In the genomic region with DNA sequence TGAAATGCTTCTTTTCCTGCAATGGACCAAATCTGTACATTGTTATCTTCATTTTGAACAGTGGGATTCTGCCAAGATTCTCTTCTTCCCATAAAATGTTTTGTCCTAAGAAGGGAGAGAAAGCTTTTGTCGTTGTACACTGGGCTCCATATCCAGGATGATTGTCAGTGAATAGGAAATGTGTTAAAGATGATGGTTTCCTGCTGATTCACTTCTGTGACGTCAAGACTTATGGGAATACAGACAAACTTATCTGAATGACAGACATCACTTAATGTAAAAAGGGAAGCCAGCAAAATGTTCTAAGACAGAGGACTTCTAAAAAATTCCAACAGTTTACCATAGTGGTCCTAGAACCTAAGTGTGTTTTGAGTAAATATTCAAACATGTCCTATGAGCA, we compare ENCODE assay signal across 1 cellular context.
A peak's percentile ranks its signal among the peaks of the same experiment; 100 is the strongest.
TF ChIP-seq lines count a peak whose summit lies in the region.

No MANE protein-coding gene starts in this region.

TF ChIP-seq in HepG2, 621 proteins besides CTCF, POLR2A, EP300 and RAD21 (continued from another document):
- TF ChIP-seq CREB1 (IDR thresholded peaks at IDR 0.05), result peak; percentile 82
- TF ChIP-seq CREB1 (CRISPR knock-in tag; IDR thresholded peaks at IDR 0.05), result no peak
- no peak for TF ChIP-seq ZSCAN31 (CRISPR knock-in tag; IDR thresholded peaks at IDR 0.05; ENCODE audit: low read depth)
- TF ChIP-seq PRPF4 (IDR thresholded peaks at IDR 0.05; ENCODE audit: low read depth, low read length, poor library complexity, severe bottlenecking), result no peak
- TF ChIP-seq, protein P1, sequence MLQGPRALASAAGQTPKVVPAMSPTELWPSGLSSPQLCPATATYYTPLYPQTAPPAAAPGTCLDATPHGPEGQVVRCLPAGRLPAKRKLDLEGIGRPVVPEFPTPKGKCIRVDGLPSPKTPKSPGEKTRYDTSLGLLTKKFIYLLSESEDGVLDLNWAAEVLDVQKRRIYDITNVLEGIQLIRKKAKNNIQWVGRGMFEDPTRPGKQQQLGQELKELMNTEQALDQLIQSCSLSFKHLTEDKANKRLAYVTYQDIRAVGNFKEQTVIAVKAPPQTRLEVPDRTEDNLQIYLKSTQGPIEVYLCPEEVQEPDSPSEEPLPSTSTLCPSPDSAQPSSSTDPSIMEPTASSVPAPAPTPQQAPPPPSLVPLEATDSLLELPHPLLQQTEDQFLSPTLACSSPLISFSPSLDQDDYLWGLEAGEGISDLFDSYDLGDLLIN (CRISPR knock-in tag; IDR thresholded peaks at IDR 0.05; ENCODE audit: borderline replicate concordance), result no peak
- TF ChIP-seq, protein P2, sequence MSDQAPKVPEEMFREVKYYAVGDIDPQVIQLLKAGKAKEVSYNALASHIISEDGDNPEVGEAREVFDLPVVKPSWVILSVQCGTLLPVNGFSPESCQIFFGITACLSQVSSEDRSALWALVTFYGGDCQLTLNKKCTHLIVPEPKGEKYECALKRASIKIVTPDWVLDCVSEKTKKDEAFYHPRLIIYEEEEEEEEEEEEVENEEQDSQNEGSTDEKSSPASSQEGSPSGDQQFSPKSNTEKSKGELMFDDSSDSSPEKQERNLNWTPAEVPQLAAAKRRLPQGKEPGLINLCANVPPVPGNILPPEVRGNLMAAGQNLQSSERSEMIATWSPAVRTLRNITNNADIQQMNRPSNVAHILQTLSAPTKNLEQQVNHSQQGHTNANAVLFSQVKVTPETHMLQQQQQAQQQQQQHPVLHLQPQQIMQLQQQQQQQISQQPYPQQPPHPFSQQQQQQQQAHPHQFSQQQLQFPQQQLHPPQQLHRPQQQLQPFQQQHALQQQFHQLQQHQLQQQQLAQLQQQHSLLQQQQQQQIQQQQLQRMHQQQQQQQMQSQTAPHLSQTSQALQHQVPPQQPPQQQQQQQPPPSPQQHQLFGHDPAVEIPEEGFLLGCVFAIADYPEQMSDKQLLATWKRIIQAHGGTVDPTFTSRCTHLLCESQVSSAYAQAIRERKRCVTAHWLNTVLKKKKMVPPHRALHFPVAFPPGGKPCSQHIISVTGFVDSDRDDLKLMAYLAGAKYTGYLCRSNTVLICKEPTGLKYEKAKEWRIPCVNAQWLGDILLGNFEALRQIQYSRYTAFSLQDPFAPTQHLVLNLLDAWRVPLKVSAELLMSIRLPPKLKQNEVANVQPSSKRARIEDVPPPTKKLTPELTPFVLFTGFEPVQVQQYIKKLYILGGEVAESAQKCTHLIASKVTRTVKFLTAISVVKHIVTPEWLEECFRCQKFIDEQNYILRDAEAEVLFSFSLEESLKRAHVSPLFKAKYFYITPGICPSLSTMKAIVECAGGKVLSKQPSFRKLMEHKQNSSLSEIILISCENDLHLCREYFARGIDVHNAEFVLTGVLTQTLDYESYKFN (CRISPR knock-in tag; conservative IDR thresholded peaks at IDR 0.05), result no peak
- TF ChIP-seq, protein P3, sequence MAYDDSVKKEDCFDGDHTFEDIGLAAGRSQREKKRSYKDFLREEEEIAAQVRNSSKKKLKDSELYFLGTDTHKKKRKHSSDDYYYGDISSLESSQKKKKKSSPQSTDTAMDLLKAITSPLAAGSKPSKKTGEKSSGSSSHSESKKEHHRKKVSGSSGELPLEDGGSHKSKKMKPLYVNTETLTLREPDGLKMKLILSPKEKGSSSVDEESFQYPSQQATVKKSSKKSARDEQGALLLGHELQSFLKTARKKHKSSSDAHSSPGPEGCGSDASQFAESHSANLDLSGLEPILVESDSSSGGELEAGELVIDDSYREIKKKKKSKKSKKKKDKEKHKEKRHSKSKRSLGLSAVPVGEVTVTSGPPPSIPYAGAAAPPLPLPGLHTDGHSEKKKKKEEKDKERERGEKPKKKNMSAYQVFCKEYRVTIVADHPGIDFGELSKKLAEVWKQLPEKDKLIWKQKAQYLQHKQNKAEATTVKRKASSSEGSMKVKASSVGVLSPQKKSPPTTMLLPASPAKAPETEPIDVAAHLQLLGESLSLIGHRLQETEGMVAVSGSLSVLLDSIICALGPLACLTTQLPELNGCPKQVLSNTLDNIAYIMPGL (CRISPR knock-in tag; IDR thresholded peaks at IDR 0.05; ENCODE audit: borderline replicate concordance in 1 of 2, low read depth in 1 of 2), result no peak
- TF ChIP-seq, protein P4, sequence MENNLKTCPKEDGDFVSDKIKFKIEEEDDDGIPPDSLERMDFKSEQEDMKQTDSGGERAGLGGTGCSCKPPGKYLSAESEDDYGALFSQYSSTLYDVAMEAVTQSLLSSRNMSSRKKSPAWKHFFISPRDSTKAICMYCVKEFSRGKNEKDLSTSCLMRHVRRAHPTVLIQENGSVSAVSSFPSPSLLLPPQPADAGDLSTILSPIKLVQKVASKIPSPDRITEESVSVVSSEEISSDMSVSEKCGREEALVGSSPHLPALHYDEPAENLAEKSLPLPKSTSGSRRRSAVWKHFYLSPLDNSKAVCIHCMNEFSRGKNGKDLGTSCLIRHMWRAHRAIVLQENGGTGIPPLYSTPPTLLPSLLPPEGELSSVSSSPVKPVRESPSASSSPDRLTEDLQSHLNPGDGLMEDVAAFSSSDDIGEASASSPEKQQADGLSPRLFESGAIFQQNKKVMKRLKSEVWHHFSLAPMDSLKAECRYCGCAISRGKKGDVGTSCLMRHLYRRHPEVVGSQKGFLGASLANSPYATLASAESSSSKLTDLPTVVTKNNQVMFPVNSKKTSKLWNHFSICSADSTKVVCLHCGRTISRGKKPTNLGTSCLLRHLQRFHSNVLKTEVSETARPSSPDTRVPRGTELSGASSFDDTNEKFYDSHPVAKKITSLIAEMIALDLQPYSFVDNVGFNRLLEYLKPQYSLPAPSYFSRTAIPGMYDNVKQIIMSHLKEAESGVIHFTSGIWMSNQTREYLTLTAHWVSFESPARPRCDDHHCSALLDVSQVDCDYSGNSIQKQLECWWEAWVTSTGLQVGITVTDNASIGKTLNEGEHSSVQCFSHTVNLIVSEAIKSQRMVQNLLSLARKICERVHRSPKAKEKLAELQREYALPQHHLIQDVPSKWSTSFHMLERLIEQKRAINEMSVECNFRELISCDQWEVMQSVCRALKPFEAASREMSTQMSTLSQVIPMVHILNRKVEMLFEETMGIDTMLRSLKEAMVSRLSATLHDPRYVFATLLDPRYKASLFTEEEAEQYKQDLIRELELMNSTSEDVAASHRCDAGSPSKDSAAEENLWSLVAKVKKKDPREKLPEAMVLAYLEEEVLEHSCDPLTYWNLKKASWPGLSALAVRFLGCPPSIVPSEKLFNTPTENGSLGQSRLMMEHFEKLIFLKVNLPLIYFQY (CRISPR knock-in tag; IDR thresholded peaks at IDR 0.05; ENCODE audit: borderline replicate concordance), result no peak
